22 cellular contexts compared by ENCODE assay signal in the genomic region with DNA sequence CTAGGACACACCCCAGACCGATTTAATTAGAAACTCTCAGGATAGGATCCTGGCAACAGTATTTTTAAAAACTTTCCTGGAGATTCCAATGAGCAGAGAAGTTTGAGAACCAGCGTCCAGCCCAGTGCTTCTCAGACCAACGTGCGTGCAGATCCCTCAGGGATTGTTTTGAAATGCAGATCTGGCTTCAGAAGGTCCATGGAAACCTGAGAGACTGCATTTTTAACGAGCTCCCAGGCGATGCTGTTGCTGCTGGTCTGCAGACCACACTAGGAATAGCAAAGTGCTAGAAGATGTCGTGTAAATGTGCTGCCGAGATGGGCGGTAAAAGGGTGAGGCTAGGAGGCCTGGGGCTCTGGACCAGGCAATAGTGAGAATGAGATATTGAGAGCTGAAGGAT. TPM values are rescaled to one million over a fixed set of nuclear protein-coding genes. Genes with fewer than 3 reads are reported as not detected.
DNase-seq lines count a peak whose midpoint lies in the region; ATAC-seq and TF ChIP-seq lines count a peak whose summit lies in the region.
"Had no signal": no experiment of that assay in that cellular context is flagged by ENCODE, and none has a peak within 500 bp of the region (broad histone marks: within the 10 kb centered on the region; RNA-seq: fewer than 3 reads in every experiment).

No MANE protein-coding gene starts in this region.

- H3K4me3 Mint-ChIP-seq in activated T-helper 17 cell treated with anti-CD3 and anti-CD28 coated beads, Interleukin-2, amount 50 U/mL, for 72 hours, result no peak overlapping the region
- H3K4me3 Mint-ChIP-seq: CD8-positive, alpha-beta T cell; IgD-negative memory B cell had no signal

- no peaks in the 10 kb centered on the region for H3K27me3 ChIP-seq in HUES6 (ENCODE audit: control insufficient read depth, insufficient read depth, low read length)
- H3K27me3 ChIP-seq: BLaER1 treated with 17β-estradiol and CSF1 and Interleukin-3, amounts not matched to agents 10 nM and 100 nM had no signal

- H3K27me3 Mint-ChIP-seq in activated T-helper 17 cell treated with anti-CD3 and anti-CD28 coated beads, Interleukin-2, amount 50 U/mL, for 72 hours, result peaks cover 17% of the 10 kb centered on the region

- H3K4me3 ChIP-seq in HUES6 (ENCODE audit: low read depth, low read length) (no peak overlapping the region), fibroblast of the aortic adventitia (ENCODE audit: low read depth, low read length) (no peak overlapping the region)
- H3K4me3 ChIP-seq: BLaER1 treated with 17β-estradiol and CSF1 and Interleukin-3, amounts not matched to agents 10 nM and 100 nM; PC-9 had no signal

- no peaks in the 10 kb centered on the region for H3K9me3 ChIP-seq in HUES6 (ENCODE audit: control insufficient read depth, insufficient read depth, low read depth, low read length)
- H3K9me3 ChIP-seq: BLaER1 treated with 17β-estradiol and CSF1 and Interleukin-3, amounts not matched to agents 10 nM and 100 nM had no signal

- no peaks in the 10 kb centered on the region for H3K36me3 Mint-ChIP-seq in activated T-helper 17 cell treated with anti-CD3 and anti-CD28 coated beads, Interleukin-2, amount 50 U/mL, for 72 hours (ENCODE audit: low read depth)
- H3K36me3 Mint-ChIP-seq: CD8-positive, alpha-beta T cell; IgD-negative memory B cell had no signal

- H3K9ac ChIP-seq in HUES6 (ENCODE audit: low read length), result peak overlapping the region; percentile 94
- H3K9ac ChIP-seq: BLaER1 treated with 17β-estradiol and CSF1 and Interleukin-3, amounts not matched to agents 10 nM and 100 nM had no signal

- peak overlapping the region; percentile 98; the same call in 1 of the 2 replicates for H3K27ac ChIP-seq in HUES6 (ENCODE audit: low read depth, low read length)
- H3K27ac ChIP-seq: BLaER1 treated with 17β-estradiol and CSF1 and Interleukin-3, amounts not matched to agents 10 nM and 100 nM; PC-9; RWPE1 had no signal

- no peaks in the 10 kb centered on the region for H3K9me3 Mint-ChIP-seq in activated T-helper 17 cell treated with anti-CD3 and anti-CD28 coated beads, Interleukin-2, amount 50 U/mL, for 72 hours
- H3K9me3 Mint-ChIP-seq: CD8-positive, alpha-beta T cell; IgD-negative memory B cell had no signal

- H3K36me3 ChIP-seq in HUES6 (ENCODE audit: control insufficient read depth, insufficient read depth, low read length), result no peaks in the 10 kb centered on the region
- H3K36me3 ChIP-seq: BLaER1 treated with 17β-estradiol and CSF1 and Interleukin-3, amounts not matched to agents 10 nM and 100 nM had no signal

- DNase-seq in fibroblast of the aortic adventitia (ENCODE audit: low read depth) (peak; percentile 15), left kidney (ENCODE audit: low read depth, low spot score) (peak; percentile 56), epidermal melanocyte (ENCODE audit: insufficient read length, low spot score) (no peak), retina (no peak)
- DNase-seq in activated CD4-positive, alpha-beta T cell treated with anti-CD3 and anti-CD28 coated beads for 1 hour, result no peak
- DNase-seq: Calu3; CD8-positive, alpha-beta T cell; Karpas-422; NCI-H1417 treated with DMSO at 0.1 percent for 48 hours; NCI-H187 treated with DMSO at 0.1 percent for 48 hours; NCI-H2227 treated with DMSO at 0.1 percent for 48 hours; NCI-H510A treated with DMSO at 0.1 percent for 48 hours; PC-9; SIG-M5 had no signal

- no peak overlapping the region for H3K27ac Mint-ChIP-seq in activated T-helper 17 cell treated with anti-CD3 and anti-CD28 coated beads, Interleukin-2, amount 50 U/mL, for 72 hours
- H3K27ac Mint-ChIP-seq: CD8-positive, alpha-beta T cell; IgD-negative memory B cell had no signal

- peaks cover 59% of the 10 kb centered on the region for H3K4me1 ChIP-seq in HUES6 (ENCODE audit: control insufficient read depth, insufficient read depth, low read length)

- TF ChIP-seq CTCF in fibroblast of the aortic adventitia (IDR thresholded peaks at IDR 0.05; ENCODE audit: insufficient read depth, low read length), result no peak

- peaks cover 4% of the 10 kb centered on the region for H3K4me1 Mint-ChIP-seq in activated T-helper 17 cell treated with anti-CD3 and anti-CD28 coated beads, Interleukin-2, amount 50 U/mL, for 72 hours

- ATAC-seq in activated T-helper 17 cell treated with anti-CD3 and anti-CD28 coated beads, Interleukin-2, amount 50 U/mL, for 72 hours (replicated peaks), result no peak
- ATAC-seq: CD8-positive, alpha-beta T cell had no signal

RNA-seq across cellular contexts. Expression of gene CASQ1, which starts 18.4 kb away (rescaled TPM):
- 0.18 TPM in 1 of 2 replicates, not detected in the other for total RNA-seq in fibroblast of the aortic adventitia (ENCODE audit: low replicate concordance)
- not detected for total RNA-seq in activated T-helper 17 cell treated with anti-CD3 and anti-CD28 coated beads, Interleukin-2, amount 50 U/mL, for 72 hours
- total RNA-seq: A673; Calu3; CD8-positive, alpha-beta T cell; MCF 10A; PC-9 had no signal

RNA-seq across cellular contexts. Expression of gene ATP1A4, which starts 20.6 kb away (rescaled TPM):
- not detected in 2 replicates for total RNA-seq in fibroblast of the aortic adventitia (ENCODE audit: low replicate concordance)
- total RNA-seq in activated T-helper 17 cell treated with anti-CD3 and anti-CD28 coated beads, Interleukin-2, amount 50 U/mL, for 72 hours, result under 1 TPM in 1 of 2 donors, not detected in 1; 0.48 TPM
- total RNA-seq: A673; Calu3; CD8-positive, alpha-beta T cell; H4; MCF 10A; PC-9 had no signal

RNA-seq across cellular contexts. Expression of gene PEA15, which starts 33.2 kb away (rescaled TPM):
- total RNA-seq in fibroblast of the aortic adventitia (ENCODE audit: low replicate concordance), result 72.1 and 224 TPM in 2 replicates
- 10 to 100 TPM; 48.7 to 49.4 TPM for total RNA-seq in activated T-helper 17 cell treated with anti-CD3 and anti-CD28 coated beads, Interleukin-2, amount 50 U/mL, for 72 hours

RNA-seq across cellular contexts. Expression of gene ATP1A2, which starts 56.4 kb away (rescaled TPM):
- 0.27 TPM in 1 of 2 replicates, not detected in the other for total RNA-seq in fibroblast of the aortic adventitia (ENCODE audit: low replicate concordance)
- not detected for total RNA-seq in activated T-helper 17 cell treated with anti-CD3 and anti-CD28 coated beads, Interleukin-2, amount 50 U/mL, for 72 hours
- total RNA-seq: A673; Calu3; CD8-positive, alpha-beta T cell; H4; MCF 10A had no signal

Comparison
In these comparisons a context has a peak if more than half of its experiments do, and no peak if none do; other contexts are left out.
1. DNase-seq: peak in fibroblast of the aortic adventitia (single experiment) and left kidney (single experiment); none in activated CD4-positive, alpha-beta T cell treated with anti-CD3 and anti-CD28 coated beads for 1 hour (single experiment), epidermal melanocyte (single experiment) and retina (single experiment).